Comparison of ENCODE assay signal across 16 cellular contexts in genomic region chr7:48280100-48280499, GRCh38.
DNase-seq lines count a peak whose midpoint lies in the region; ATAC-seq and TF ChIP-seq lines count a peak whose summit lies in the region.
"Had no signal": no experiment of that assay in that cellular context is flagged by ENCODE, and none has a peak within 500 bp of the region (broad histone marks: within the 10 kb centered on the region; RNA-seq: fewer than 3 reads in every experiment).

No MANE protein-coding gene starts in this region.

- no peak overlapping the region for H3K4me3 ChIP-seq in AG10803 (ENCODE audit: low read length)
- H3K4me3 ChIP-seq: HAP-1, right atrium auricular region had no signal

- TF ChIP-seq CTCF in AG10803 (conservative IDR thresholded peaks at IDR 0.05; ENCODE audit: low read length), result no peak

- DNase-seq in AG10803 (ENCODE audit: low read depth) (peak; percentile 83), HCEC 1CT (peak; percentile 94), astrocyte of the hippocampus (ENCODE audit: low read depth, low spot score) (peak; percentile 66), iris pigment epithelial cell (ENCODE audit: low read depth) (peak; percentile 85)
- DNase-seq: aorta; effector memory CD4-positive, alpha-beta T cell; hypothalamus; MV-4-11; NCI-H2171 had no signal

- ATAC-seq in HG02759 (IDR thresholded peaks at IDR 0.05; ENCODE audit: unreplicated experiment) (no peak), GM19397 (IDR thresholded peaks at IDR 0.05; ENCODE audit: unreplicated experiment) (no peak), GM18520 (IDR thresholded peaks at IDR 0.05; ENCODE audit: unreplicated experiment) (no peak), GM21529 (IDR thresholded peaks at IDR 0.05; ENCODE audit: unreplicated experiment) (no peak)
- ATAC-seq: WTC11 had no signal
